35 cellular contexts compared by ENCODE assay signal in the genomic region with DNA sequence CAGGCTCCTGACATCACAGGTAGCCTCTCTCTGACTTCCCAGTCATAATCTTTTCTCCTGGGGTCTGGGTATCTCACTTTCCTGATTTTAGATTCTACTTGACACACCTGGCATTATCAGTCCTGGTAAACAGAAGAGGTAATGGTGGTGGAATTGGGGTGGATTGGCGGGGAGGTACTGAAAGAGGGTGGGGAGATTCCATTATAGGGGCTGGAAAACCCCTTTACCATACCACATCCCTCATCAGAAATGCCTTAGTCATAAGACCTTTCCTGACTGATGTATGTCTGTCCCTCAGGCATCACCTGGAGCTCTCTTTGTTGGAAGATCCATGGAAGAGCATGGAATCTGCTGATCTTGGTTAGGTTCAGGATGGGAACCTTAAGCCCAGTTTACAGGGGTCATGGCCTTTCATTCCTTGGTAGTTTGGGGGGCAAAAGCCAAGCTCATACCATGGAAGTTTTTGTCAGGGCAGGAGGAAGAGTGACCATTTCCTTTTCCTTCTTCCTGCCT. TPM values are rescaled to one million over a fixed set of nuclear protein-coding genes. Genes with fewer than 3 reads are reported as not detected.
DNase-seq lines count a peak whose midpoint lies in the region; ATAC-seq, FAIRE-seq and TF ChIP-seq lines count a peak whose summit lies in the region.
"Had no signal": no experiment of that assay in that cellular context is flagged by ENCODE, and none has a peak within 500 bp of the region (broad histone marks: within the 10 kb centered on the region; RNA-seq: fewer than 3 reads in every experiment).

No MANE protein-coding gene starts in this region.

- POLR2A ChIA-PET in activated CD4-positive, alpha-beta memory T cell treated with anti-CD3 and anti-CD28 coated beads for 36 hours (lab: Charles Lee) = interaction anchor here (0.7 kb wide), 2 partner anchors 14 to 40 kb away, joined by 3 to 4 read pairs; no protein-coding TSS in a partner anchor
- POLR2A ChIA-PET in K562 (lab: Yijun Ruan, JAX) = interaction anchor here (0.6 to 7.5 kb wide), 5 partner anchors 13 to 133 kb away, joined by 3 to 49 read pairs (median 4); partner anchors contain the start of gene FAM222B

- H3K27me3 ChIP-seq in K562 (ENCODE audit: control insufficient read depth in 2 of 2, insufficient read depth in 2 of 2, low read length in 2 of 2) = no peaks in the 10 kb centered on the region
- H3K27me3 ChIP-seq: BLaER1, brain microvascular endothelial cell, esophagus squamous epithelium, foreskin keratinocyte, heart left ventricle, sigmoid colon had no signal

- H3K36me3 ChIP-seq in K562 (ENCODE audit: control insufficient read depth, insufficient read depth, low read length) = peaks cover 44% of the 10 kb centered on the region

- TF ChIP-seq CTCF in K562 (IDR thresholded peaks at IDR 0.05 in 2 of 3, conservative IDR thresholded peaks at IDR 0.05 in 1 of 3; ENCODE audit: insufficient read depth in 2 of 3, low read depth in 1 of 3, low read length in 3 of 3) = no peak

- H3K36me3 Mint-ChIP-seq in activated T-cell treated with anti-CD3 and anti-CD28 coated beads, Interleukin-2, amount 50 U/mL, for 72 hours (ENCODE audit: insufficient read depth in 2 of 2) = peaks cover 8 to 25% of the 10 kb centered on the region in 2 donors
- H3K36me3 Mint-ChIP-seq in activated CD4-positive, alpha-beta memory T cell treated with anti-CD3 and anti-CD28 coated beads for 36 hours = peaks cover 18% of the 10 kb centered on the region
- peaks cover 45% of the 10 kb centered on the region for H3K36me3 Mint-ChIP-seq in stimulated activated memory B cell treated with anti-CD40 and anti-IgM and Interleukin-4, amounts not matched to agents 10 μg/mL and 1 μg/mL and 100 μg/mL, for 72 hours

- no peak for TF ChIP-seq EP300 in K562 (IDR thresholded peaks at IDR 0.05; ENCODE audit: low read length)

- H3K9me3 Mint-ChIP-seq in activated T-cell treated with anti-CD3 and anti-CD28 coated beads, Interleukin-2, amount 50 U/mL, for 72 hours = no peaks in the 10 kb centered on the region
- no peaks in the 10 kb centered on the region for H3K9me3 Mint-ChIP-seq in activated CD4-positive, alpha-beta memory T cell treated with anti-CD3 and anti-CD28 coated beads for 36 hours
- H3K9me3 Mint-ChIP-seq in stimulated activated memory B cell treated with anti-CD40 and anti-IgM and Interleukin-4, amounts not matched to agents 10 μg/mL and 1 μg/mL and 100 μg/mL, for 72 hours = no peaks in the 10 kb centered on the region
- H3K9me3 Mint-ChIP-seq: endodermal cell had no signal

- H3K9ac ChIP-seq in K562 (ENCODE audit: insufficient read depth in 1 of 2, low read depth in 2 of 2, low read length in 2 of 2) = no peak overlapping the region; a peak in 1 of 4 replicates
- H3K9ac ChIP-seq: BLaER1, KMS-11 had no signal

- peaks cover 73% of the 10 kb centered on the region for H3K79me2 ChIP-seq in K562 (ENCODE audit: control insufficient read depth, insufficient read depth, low read length)

- H2AFZ ChIP-seq in K562 (ENCODE audit: low read depth, low read length) = no peak overlapping the region

- H3K4me3 Mint-ChIP-seq in activated T-cell treated with anti-CD3 and anti-CD28 coated beads, Interleukin-2, amount 50 U/mL, for 72 hours = peak overlapping the region; percentile 34 to 39
- no peak overlapping the region for H3K4me3 Mint-ChIP-seq in activated CD4-positive, alpha-beta memory T cell treated with anti-CD3 and anti-CD28 coated beads for 36 hours
- no peak overlapping the region for H3K4me3 Mint-ChIP-seq in stimulated activated memory B cell treated with anti-CD40 and anti-IgM and Interleukin-4, amounts not matched to agents 10 μg/mL and 1 μg/mL and 100 μg/mL, for 72 hours
- H3K4me3 Mint-ChIP-seq: endodermal cell had no signal

- peaks cover 22 to 31% of the 10 kb centered on the region in 2 experiments for H3K4me1 ChIP-seq in K562 (replicated peaks in 1 of 2; ENCODE audit: control insufficient read depth in 2 of 2, insufficient read depth in 2 of 2, low read length in 2 of 2)
- H3K4me1 ChIP-seq: foreskin keratinocyte had no signal

- no peaks in the 10 kb centered on the region for H4K20me1 ChIP-seq in K562 (replicated peaks; ENCODE audit: control insufficient read depth, insufficient read depth, low read length)
- H4K20me1 ChIP-seq: BLaER1 had no signal

- no peak overlapping the region; the same call in 1 of the 2 replicates for H3K4me2 ChIP-seq in K562 (ENCODE audit: insufficient read depth, low read length)
- H3K4me2 ChIP-seq: BLaER1, KMS-11 had no signal

- peaks cover 44% of the 10 kb centered on the region for H3K4me1 Mint-ChIP-seq in activated T-cell treated with anti-CD3 and anti-CD28 coated beads, Interleukin-2, amount 50 U/mL, for 72 hours (ENCODE audit: low read depth)
- peaks cover 23% of the 10 kb centered on the region for H3K4me1 Mint-ChIP-seq in activated CD4-positive, alpha-beta memory T cell treated with anti-CD3 and anti-CD28 coated beads for 36 hours (ENCODE audit: low read depth)
- peaks cover 22% of the 10 kb centered on the region for H3K4me1 Mint-ChIP-seq in stimulated activated memory B cell treated with anti-CD40 and anti-IgM and Interleukin-4, amounts not matched to agents 10 μg/mL and 1 μg/mL and 100 μg/mL, for 72 hours

- no TSS peak for BruUV-seq in K562 (replicated peaks; lab: Mats Ljungman, UMichigan)

- peak overlapping the region; percentile 75 for H3K27ac Mint-ChIP-seq in activated T-cell treated with anti-CD3 and anti-CD28 coated beads, Interleukin-2, amount 50 U/mL, for 72 hours
- peak overlapping the region; percentile 75 for H3K27ac Mint-ChIP-seq in activated CD4-positive, alpha-beta memory T cell treated with anti-CD3 and anti-CD28 coated beads for 36 hours
- H3K27ac Mint-ChIP-seq in stimulated activated memory B cell treated with anti-CD40 and anti-IgM and Interleukin-4, amounts not matched to agents 10 μg/mL and 1 μg/mL and 100 μg/mL, for 72 hours = peak overlapping the region; percentile 82
- H3K27ac Mint-ChIP-seq: endodermal cell had no signal

- H3K4me3 ChIP-seq in K562 = no peak overlapping the region
- H3K4me3 ChIP-seq: BLaER1, esophagus squamous epithelium, HAP-1, heart left ventricle, sigmoid colon, SK-N-MC had no signal

- in situ Hi-C loops in K562 (cut with MboI) = no loop called here

- FAIRE-seq in K562 (lab: Jason Lieb, UNC) = no peak
- FAIRE-seq: keratinocyte had no signal

- no peak overlapping the region for H3K27ac ChIP-seq in K562 (ENCODE audit: extremely low read depth, low read depth, low read length)
- H3K27ac ChIP-seq: BLaER1, brain microvascular endothelial cell, esophagus squamous epithelium, foreskin keratinocyte, heart left ventricle, HL-60, KMS-11, sigmoid colon, SK-N-MC had no signal

- intact Hi-C loops in activated CD4-positive, alpha-beta memory T cell treated with anti-CD3 and anti-CD28 coated beads for 36 hours (cut with micrococcal nuclease) = no loop called here
- intact Hi-C loops in K562 (cut with micrococcal nuclease) = no loop called here

- WGBS in K562 (ENCODE audit: insufficient coverage, low coverage, missing lambda C conversion rate) = 84% methylated on average over 1 of the region's 1 CpG

- no peaks in the 10 kb centered on the region for H3K27me3 Mint-ChIP-seq in activated T-cell treated with anti-CD3 and anti-CD28 coated beads, Interleukin-2, amount 50 U/mL, for 72 hours (ENCODE audit: low read depth)
- H3K27me3 Mint-ChIP-seq in activated CD4-positive, alpha-beta memory T cell treated with anti-CD3 and anti-CD28 coated beads for 36 hours = no peaks in the 10 kb centered on the region
- no peaks in the 10 kb centered on the region for H3K27me3 Mint-ChIP-seq in stimulated activated memory B cell treated with anti-CD40 and anti-IgM and Interleukin-4, amounts not matched to agents 10 μg/mL and 1 μg/mL and 100 μg/mL, for 72 hours

- DNase-seq in activated T-cell treated with anti-CD3 and anti-CD28 coated beads, Interleukin-2, amount 50 U/mL, for 72 hours = peak in 1 of 2 donors; percentile 24
- no peak for DNase-seq in activated T-cell treated with anti-CD3 and anti-CD28 coated beads, Interleukin-2, amount 50 U/mL, for 1 hour
- DNase-seq in activated CD4-positive, alpha-beta memory T cell treated with anti-CD3 and anti-CD28 coated beads for 36 hours = no peak
- peak in 1 of 4 experiments; percentile 4 for DNase-seq in K562 (ENCODE audit: extremely low read depth in 1 of 4, low spot score in 3 of 4)
- no peak for DNase-seq in NCI-H510A (lab: John Stamatoyannopoulos, UW)
- no peak for DNase-seq in NCI-H1417 (lab: John Stamatoyannopoulos, UW)
- DNase-seq in kidney glomerular epithelial cell (lab: John Stamatoyannopoulos, UW) = no peak
- DNase-seq: activated CD4-positive, CD25-positive, alpha-beta regulatory T cell treated with anti-CD3 and anti-CD28 coated beads, Interleukin-2, amount 50 U/mL, for 72 hours; activated effector memory CD4-positive, alpha-beta T cell treated with anti-CD3 and anti-CD28 coated beads, Interleukin-2, amount 50 U/mL, for 16 hours; amniotic stem cell; brain microvascular endothelial cell; cerebellar nuclear complex; COR-L47; dermis blood vessel endothelial cell; endodermal cell; esophagus squamous epithelium; foreskin keratinocyte; NCI-H1417 treated with DMSO at 0.1 percent for 48 hours; NCI-H2081; NCI-H526 treated with DMSO at 0.1 percent for 48 hours; NK-92 treated with Interleukin-12 subunit alpha and Interleukin-12 subunit beta, amount 100 ng/mL, for 24 hours; PC-3; sigmoid colon; stimulated activated CD4-positive, alpha-beta T cell treated with anti-CD3 and anti-CD28 coated beads, Interleukin-12 subunit alpha, Interleukin-12 subunit beta, amount 100 ng/mL, for 4 hours; stimulated activated CD4-positive, alpha-beta T cell treated with anti-CD3 and anti-CD28 coated beads, Interleukin-2, amount 100 ng/mL, for 48 hours; substantia nigra; trophoblast cell had no signal

- no peak for TF ChIP-seq RAD21 in K562 (CRISPR knock-in tag; conservative IDR thresholded peaks at IDR 0.05 in 1 of 2, IDR thresholded peaks at IDR 0.05 in 1 of 2)

- peaks cover 3% of the 10 kb centered on the region for H3K9me3 ChIP-seq in K562 (replicated peaks; ENCODE audit: control insufficient read depth, insufficient read depth, low read depth, low read length)
- H3K9me3 ChIP-seq: BLaER1, esophagus squamous epithelium, HAP-1, heart left ventricle, sigmoid colon had no signal

- no peaks in the 10 kb centered on the region for H3K9me1 ChIP-seq in K562 (ENCODE audit: control insufficient read depth, insufficient read depth, low read length)

- peak in 1 of 2 donors; percentile 16 for ATAC-seq in activated T-cell treated with anti-CD3 and anti-CD28 coated beads, Interleukin-2, amount 50 U/mL, for 72 hours (replicated peaks in 1 of 2)
- no peak for ATAC-seq in K562
- no peak for ATAC-seq in stimulated activated memory B cell treated with anti-CD40 and anti-IgM and Interleukin-4, amounts not matched to agents 10 μg/mL and 1 μg/mL and 100 μg/mL, for 72 hours
- ATAC-seq: foreskin keratinocyte, heart left ventricle, PC-3 had no signal

- TF ChIP-seq POLR2A in K562 (conservative IDR thresholded peaks at IDR 0.05) = peak; percentile 7; the same call in 1 of the 2 replicates

- CTCF ChIA-PET in activated CD4-positive, alpha-beta memory T cell treated with anti-CD3 and anti-CD28 coated beads for 36 hours (lab: Charles Lee) = interaction anchor here (0.6 to 1.3 kb wide), 3 partner anchors 9 to 44 kb away, joined by 3 read pairs; no protein-coding TSS in a partner anchor
- CTCF ChIA-PET in K562 (lab: Yijun Ruan, JAX; ENCODE audit: low intra/inter-chr PET ratio) = no interaction called here

RNA-seq across cellular contexts. Expression of gene ERAL1, which starts 3.1 kb away (rescaled TPM):
- 10 to 100 TPM; 48.6 to 68.1 TPM for total RNA-seq in activated T-cell treated with anti-CD3 and anti-CD28 coated beads, Interleukin-2, amount 50 U/mL, for 72 hours
- 10 to 100 TPM; 43.0 to 48.5 TPM for total RNA-seq in activated CD4-positive, alpha-beta memory T cell treated with anti-CD3 and anti-CD28 coated beads for 36 hours
- total RNA-seq in K562 (2011; cell fraction: chromatin; rRNA removed; ENCODE audit: low replicate concordance) = 47.5 and 136 TPM in 2 replicates
- total RNA-seq in K562 (2011; cell fraction: nucleolus; rRNA removed) = 90.7 and 91.3 TPM in 2 replicates
- total RNA-seq in K562 (2011; cell fraction: nucleoplasm; rRNA removed) = 66.9 and 68.4 TPM in 2 replicates
- total RNA-seq in K562 (2014; rRNA removed) (65.2 and 82.2 TPM in 2 replicates), K562 (2014; rRNA removed; fragmentation: Illumina TruSeq; extraction: Trizol) (35.9 and 37.5 TPM in 2 replicates), K562 (2015; rRNA removed; fragmentation: Illumina TruSeq; extraction: Trizol) (42.2 and 44.8 TPM in 2 replicates), K562 (2021) (97.5 and 98.3 TPM in 2 replicates)
- polyA plus RNA-seq in K562 (2011; rRNA removed) (123 and 132 TPM in 2 replicates), K562 (2014; fragmentation: Illumina TruSeq; extraction: Trizol) (143 and 149 TPM in 2 replicates), K562 (2014; fragmentation: Nextera tagmentation; extraction: Ambion mirVana) (100 to 1,000 TPM; 306 to 351 TPM), K562 (2014; rRNA removed) (106 and 135 TPM in 2 replicates)
- polyA plus RNA-seq in K562 (2011; cell fraction: cytosol; rRNA removed) = 145 and 255 TPM in 2 replicates
- polyA plus RNA-seq in K562 (2011; cell fraction: nucleus; rRNA removed) = 106 and 137 TPM in 2 replicates
- 90.4 and 103 TPM in 2 replicates for polyA plus RNA-seq in K562 (2012)
- 74.6 and 135 TPM in 2 replicates for polyA minus RNA-seq in K562 (2011; rRNA and poly(A)+ RNA removed)
- polyA minus RNA-seq in K562 (2011; cell fraction: cytosol; rRNA and poly(A)+ RNA removed) = 72.4 and 111 TPM in 2 replicates
- polyA minus RNA-seq in K562 (2011; cell fraction: nucleus; rRNA and poly(A)+ RNA removed) = 45.1 and 67.7 TPM in 2 replicates

RNA-seq across cellular contexts. Expression of gene FAM222B, which starts 15.3 kb away (rescaled TPM):
- total RNA-seq in activated T-cell treated with anti-CD3 and anti-CD28 coated beads, Interleukin-2, amount 50 U/mL, for 72 hours = 10 to 100 TPM; 20.9 to 26.5 TPM
- 10 to 100 TPM; 18.6 to 21.5 TPM for total RNA-seq in activated CD4-positive, alpha-beta memory T cell treated with anti-CD3 and anti-CD28 coated beads for 36 hours
- 115 and 118 TPM in 2 replicates for total RNA-seq in K562 (2011; cell fraction: chromatin; rRNA removed; ENCODE audit: low replicate concordance)
- 34.0 and 45.9 TPM in 2 replicates for total RNA-seq in K562 (2011; cell fraction: nucleolus; rRNA removed)
- total RNA-seq in K562 (2011; cell fraction: nucleoplasm; rRNA removed) = 86.2 and 134 TPM in 2 replicates
- total RNA-seq in K562 (2014; rRNA removed) (7.4 and 14.0 TPM in 2 replicates), K562 (2014; rRNA removed; fragmentation: Illumina TruSeq; extraction: Trizol) (7.5 and 8.5 TPM in 2 replicates), K562 (2015; rRNA removed; fragmentation: Illumina TruSeq; extraction: Trizol) (8.5 TPM in 2 replicates), K562 (2021) (31.1 and 32.9 TPM in 2 replicates)
- polyA plus RNA-seq in K562 (2011; rRNA removed) (7.3 and 8.3 TPM in 2 replicates), K562 (2014; fragmentation: Illumina TruSeq; extraction: Trizol) (34.5 and 34.6 TPM in 2 replicates), K562 (2014; fragmentation: Nextera tagmentation; extraction: Ambion mirVana) (1 to 10 TPM; 4.0 to 6.7 TPM), K562 (2014; rRNA removed) (10.9 TPM in 2 replicates)
- 11.9 and 18.3 TPM in 2 replicates for polyA plus RNA-seq in K562 (2011; cell fraction: cytosol; rRNA removed)
- polyA plus RNA-seq in K562 (2011; cell fraction: nucleus; rRNA removed) = 10.0 and 18.6 TPM in 2 replicates
- 21.1 and 26.3 TPM in 2 replicates for polyA plus RNA-seq in K562 (2012)
- polyA minus RNA-seq in K562 (2011; rRNA and poly(A)+ RNA removed) = 17.9 and 18.4 TPM in 2 replicates
- polyA minus RNA-seq in K562 (2011; cell fraction: cytosol; rRNA and poly(A)+ RNA removed) = 20.8 and 24.7 TPM in 2 replicates
- 7.1 and 7.9 TPM in 2 replicates for polyA minus RNA-seq in K562 (2011; cell fraction: nucleus; rRNA and poly(A)+ RNA removed)

RNA-seq across cellular contexts. Expression of gene FLOT2, which starts 39.6 kb away (rescaled TPM):
- total RNA-seq in activated T-cell treated with anti-CD3 and anti-CD28 coated beads, Interleukin-2, amount 50 U/mL, for 72 hours = 100 to 1,000 TPM; 138 to 141 TPM
- total RNA-seq in activated CD4-positive, alpha-beta memory T cell treated with anti-CD3 and anti-CD28 coated beads for 36 hours = 100 to 1,000 TPM; 110 to 118 TPM
- 71.3 and 104 TPM in 2 replicates for total RNA-seq in K562 (2011; cell fraction: chromatin; rRNA removed; ENCODE audit: low replicate concordance)
- 66.8 and 70.7 TPM in 2 replicates for total RNA-seq in K562 (2011; cell fraction: nucleolus; rRNA removed)
- 69.2 and 74.4 TPM in 2 replicates for total RNA-seq in K562 (2011; cell fraction: nucleoplasm; rRNA removed)
- total RNA-seq in K562 (2014; rRNA removed) (41.7 and 47.7 TPM in 2 replicates), K562 (2014; rRNA removed; fragmentation: Illumina TruSeq; extraction: Trizol) (22.8 and 28.5 TPM in 2 replicates), K562 (2015; rRNA removed; fragmentation: Illumina TruSeq; extraction: Trizol) (38.1 and 40.6 TPM in 2 replicates), K562 (2021) (138 and 143 TPM in 2 replicates)
- polyA plus RNA-seq in K562 (2011; rRNA removed) (90.8 and 99.7 TPM in 2 replicates), K562 (2014; fragmentation: Illumina TruSeq; extraction: Trizol) (87.8 and 95.5 TPM in 2 replicates), K562 (2014; fragmentation: Nextera tagmentation; extraction: Ambion mirVana) (10 to 100 TPM; 17.5 to 30.1 TPM), K562 (2014; rRNA removed) (72.2 and 72.7 TPM in 2 replicates)
- polyA plus RNA-seq in K562 (2011; cell fraction: cytosol; rRNA removed) = 118 and 151 TPM in 2 replicates
- 86.5 and 110 TPM in 2 replicates for polyA plus RNA-seq in K562 (2011; cell fraction: nucleus; rRNA removed)
- polyA plus RNA-seq in K562 (2012) = 106 and 168 TPM in 2 replicates
- polyA minus RNA-seq in K562 (2011; rRNA and poly(A)+ RNA removed) = 114 and 143 TPM in 2 replicates
- 86.6 and 88.6 TPM in 2 replicates for polyA minus RNA-seq in K562 (2011; cell fraction: cytosol; rRNA and poly(A)+ RNA removed)
- 16.2 and 18.3 TPM in 2 replicates for polyA minus RNA-seq in K562 (2011; cell fraction: nucleus; rRNA and poly(A)+ RNA removed)

RNA-seq across cellular contexts. Expression of gene DHRS13, which starts 45.0 kb away (rescaled TPM):
- total RNA-seq in activated T-cell treated with anti-CD3 and anti-CD28 coated beads, Interleukin-2, amount 50 U/mL, for 72 hours = 10 to 100 TPM; 21.3 to 25.3 TPM
- total RNA-seq in activated CD4-positive, alpha-beta memory T cell treated with anti-CD3 and anti-CD28 coated beads for 36 hours = 10 to 100 TPM; 18.0 to 20.6 TPM
- total RNA-seq in K562 (2011; cell fraction: chromatin; rRNA removed; ENCODE audit: low replicate concordance) = 64.4 and 82.9 TPM in 2 replicates
- total RNA-seq in K562 (2011; cell fraction: nucleolus; rRNA removed) = 76.9 and 79.7 TPM in 2 replicates
- total RNA-seq in K562 (2011; cell fraction: nucleoplasm; rRNA removed) = 79.7 and 82.1 TPM in 2 replicates
- 52.3 and 56.7 TPM in 2 replicates for total RNA-seq in K562 (2014; rRNA removed)
- total RNA-seq in K562 (2014; rRNA removed; fragmentation: Illumina TruSeq; extraction: Trizol) = 21.5 and 25.2 TPM in 2 replicates
- 31.2 and 33.5 TPM in 2 replicates for total RNA-seq in K562 (2015; rRNA removed; fragmentation: Illumina TruSeq; extraction: Trizol)
- total RNA-seq in K562 (2021) = 39.5 and 42.4 TPM in 2 replicates
- 26.9 and 36.3 TPM in 2 replicates for polyA plus RNA-seq in K562 (2011; rRNA removed)
- 40.5 and 70.4 TPM in 2 replicates for polyA plus RNA-seq in K562 (2011; cell fraction: cytosol; rRNA removed)
- 24.6 and 32.8 TPM in 2 replicates for polyA plus RNA-seq in K562 (2011; cell fraction: nucleus; rRNA removed)
- 19.4 and 24.0 TPM in 2 replicates for polyA plus RNA-seq in K562 (2012)
- polyA plus RNA-seq in K562 (2014; fragmentation: Illumina TruSeq; extraction: Trizol) = 30.2 and 32.3 TPM in 2 replicates
- polyA plus RNA-seq in K562 (2014; fragmentation: Nextera tagmentation; extraction: Ambion mirVana) = under 1 TPM in 1 of 2 experiments, not detected in 1; 0.32 TPM
- 44.9 and 53.3 TPM in 2 replicates for polyA plus RNA-seq in K562 (2014; rRNA removed)
- 25.0 and 26.0 TPM in 2 replicates for polyA minus RNA-seq in K562 (2011; rRNA and poly(A)+ RNA removed)
- 14.7 and 20.7 TPM in 2 replicates for polyA minus RNA-seq in K562 (2011; cell fraction: cytosol; rRNA and poly(A)+ RNA removed)
- 16.6 and 16.9 TPM in 2 replicates for polyA minus RNA-seq in K562 (2011; cell fraction: nucleus; rRNA and poly(A)+ RNA removed)

Comparison
In these comparisons a context has a peak if more than half of its experiments do, and no peak if none do; other contexts are left out.
1. H3K4me3 Mint-ChIP-seq: peak in activated T-cell treated with anti-CD3 and anti-CD28 coated beads, Interleukin-2, amount 50 U/mL, for 72 hours (2 of 2); none in activated CD4-positive, alpha-beta memory T cell treated with anti-CD3 and anti-CD28 coated beads for 36 hours (single experiment) and stimulated activated memory B cell treated with anti-CD40 and anti-IgM and Interleukin-4, amounts not matched to agents 10 μg/mL and 1 μg/mL and 100 μg/mL, for 72 hours (single experiment).
2. Peak in every context shown above with its lines, with median percentiles within 50 percentile points of each other: H3K27ac Mint-ChIP-seq.